8 cellular contexts compared by ENCODE assay signal in genomic region chr11:113896156-113896879, GRCh38. TPM values are rescaled to one million over a fixed set of nuclear protein-coding genes. Genes with fewer than 3 reads are reported as not detected.
DNase-seq lines count a peak whose midpoint lies in the region; ATAC-seq and TF ChIP-seq lines count a peak whose summit lies in the region.

No MANE protein-coding gene starts in this region.

- peak; percentile 77 to 85 for ATAC-seq in lower lobe of right lung

- H3K27ac ChIP-seq in colonic mucosa = no peak overlapping the region
- no peak overlapping the region for H3K27ac ChIP-seq in lower lobe of right lung
- H3K27ac ChIP-seq in tibial artery = no peak overlapping the region

- peak; percentile 69 for TF ChIP-seq CTCF in colonic mucosa (IDR thresholded peaks at IDR 0.05)
- TF ChIP-seq CTCF in lower lobe of right lung (IDR thresholded peaks at IDR 0.05) = peak; percentile 80
- TF ChIP-seq CTCF in tibial artery (IDR thresholded peaks at IDR 0.05) = peak; percentile 61 to 75

- H3K4me1 ChIP-seq in colonic mucosa (no peaks in the 10 kb centered on the region), lower lobe of right lung (no peaks in the 10 kb centered on the region), tibial artery (no peaks in the 10 kb centered on the region)

- H3K27me3 ChIP-seq in colonic mucosa (no peaks in the 10 kb centered on the region), lower lobe of right lung (ENCODE audit: low read depth) (no peaks in the 10 kb centered on the region), tibial artery (no peaks in the 10 kb centered on the region)

- H3K4me3 ChIP-seq in colonic mucosa = no peak overlapping the region
- no peak overlapping the region for H3K4me3 ChIP-seq in lower lobe of right lung
- H3K4me3 ChIP-seq in tibial artery = no peak overlapping the region

- intact Hi-C loops in colonic mucosa (cut with DNase I) = loop anchor here (2.0 to 10.0 kb wide), 2 partner anchors 98 to 364 kb away; no protein-coding TSS in a partner anchor
- intact Hi-C loops in lower lobe of right lung (cut with DNase I) = loop anchor here (10.0 kb wide), 1 partner anchor 368 kb away; no protein-coding TSS in a partner anchor
- intact Hi-C loops in tibial artery (cut with DNase I; ENCODE audit: low total_unique reads) = loop anchor here (5.0 to 10.0 kb wide), 2 partner anchors 98 to 366 kb away; no protein-coding TSS in a partner anchor

- H3K9me3 ChIP-seq in colonic mucosa (no peaks in the 10 kb centered on the region), lower lobe of right lung (no peaks in the 10 kb centered on the region), tibial artery (no peaks in the 10 kb centered on the region)

- H3K36me3 ChIP-seq in colonic mucosa (no peaks in the 10 kb centered on the region), lower lobe of right lung (no peaks in the 10 kb centered on the region), tibial artery (no peaks in the 10 kb centered on the region)

- no peak overlapping the region for H3K9ac ChIP-seq in colonic mucosa (ENCODE audit: low read depth in 2 of 2, low read length in 2 of 2)

- peak; percentile 22 to 35 for DNase-seq in activated CD4-positive, alpha-beta T cell treated with anti-CD3 and anti-CD28 coated beads for 4 hours
- no peak for DNase-seq in activated CD4-positive, alpha-beta T cell treated with anti-CD3 and anti-CD28 coated beads for 1 hour
- peak; percentile 15 to 72 for DNase-seq in Kasumi-1 (lab: John Stamatoyannopoulos, UW)
- peak; percentile 31 for DNase-seq in SW480 (ENCODE audit: low spot score)
- DNase-seq in colonic mucosa = peak; percentile 30
- DNase-seq in lower lobe of right lung = no peak
- DNase-seq in tibial artery = peak in 1 of 2 donors; percentile 37
- no peak for DNase-seq in HPDE6-E6E7 (ENCODE audit: extremely low spot score)

RNA-seq across cellular contexts. Expression of gene HTR3B, which starts 8.3 kb away (rescaled TPM):
- total RNA-seq in colonic mucosa (not detected), lower lobe of right lung (not detected)

RNA-seq across cellular contexts. Expression of gene USP28, which starts 20.9 kb away (rescaled TPM):
- total RNA-seq in colonic mucosa (10 to 100 TPM; 25.7 to 35.3 TPM), lower lobe of right lung (28.0 TPM)

Comparison
In these comparisons a context has a peak if more than half of its experiments do, and no peak if none do; other contexts are left out.
1. DNase-seq: peak in activated CD4-positive, alpha-beta T cell treated with anti-CD3 and anti-CD28 coated beads for 4 hours (2 of 2), Kasumi-1 (2 of 2), SW480 (single experiment) and colonic mucosa (single experiment); none in activated CD4-positive, alpha-beta T cell treated with anti-CD3 and anti-CD28 coated beads for 1 hour (single experiment), lower lobe of right lung (single experiment) and HPDE6-E6E7 (single experiment).
2. Peak in every context shown above with its lines, with median percentiles within 50 percentile points of each other: CTCF ChIP-seq.